9 cellular contexts compared by ENCODE assay signal in genomic region chr14:67420102-67420739, GRCh38. TPM values are rescaled to one million over a fixed set of nuclear protein-coding genes. Genes with fewer than 3 reads are reported as not detected.
A peak's percentile ranks its signal among the peaks of the same experiment; 100 is the strongest.
DNase-seq lines count a peak whose midpoint lies in the region; ATAC-seq and TF ChIP-seq lines count a peak whose summit lies in the region.
"Had no signal": no experiment of that assay in that cellular context is flagged by ENCODE, and none has a peak within 500 bp of the region (broad histone marks: within the 10 kb centered on the region; RNA-seq: fewer than 3 reads in every experiment).

No MANE protein-coding gene starts in this region.

- H3K9me2 ChIP-seq in PC-3 (replicated peaks; ENCODE audit: low read length): no peaks in the 10 kb centered on the region

- intact Hi-C loops in PC-3 (cut with micrococcal nuclease): no loop called here

- H3K36me3 ChIP-seq in PC-3 (ENCODE audit: low read depth, low read length): no peaks in the 10 kb centered on the region
- H3K36me3 ChIP-seq: neutrophil had no signal

- H3K27ac ChIP-seq in PC-3 (ENCODE audit: low read length): no peak overlapping the region
- H3K27ac ChIP-seq: neutrophil had no signal

- H3K79me2 ChIP-seq in PC-3 (ENCODE audit: low read length): no peaks in the 10 kb centered on the region

- no peaks in the 10 kb centered on the region for H3K9me3 Mint-ChIP-seq in effector memory CD8-positive, alpha-beta T cell

- no peak for ATAC-seq in PC-3
- ATAC-seq in effector memory CD8-positive, alpha-beta T cell (replicated peaks): peak; percentile 48
- ATAC-seq in HG02973 (IDR thresholded peaks at IDR 0.05; ENCODE audit: unreplicated experiment): no peak

- H3F3A ChIP-seq in PC-3 (ENCODE audit: low read length, unreplicated experiment): no peaks in the 10 kb centered on the region

- CTCF ChIA-PET in PC-3 (lab: Charles Lee): interaction anchor here (0.6 kb wide), 2 partner anchors 18 to 68 kb away, joined by 3 to 8 read pairs; no protein-coding TSS in a partner anchor

- H3K9ac ChIP-seq in PC-3 (ENCODE audit: low read length): no peak overlapping the region

- H3K36me3 Mint-ChIP-seq in effector memory CD8-positive, alpha-beta T cell (ENCODE audit: insufficient read depth): peaks cover 6% of the 10 kb centered on the region

- H4K20me1 ChIP-seq in PC-3 (ENCODE audit: low read length): no peaks in the 10 kb centered on the region

- H3K4me1 ChIP-seq in PC-3 (ENCODE audit: insufficient read depth, low read length): peaks cover 23% of the 10 kb centered on the region

- BruUV-seq in PC-3 (replicated peaks; lab: Mats Ljungman, UMichigan): no TSS peak

- H3K27ac Mint-ChIP-seq in effector memory CD8-positive, alpha-beta T cell: no peak overlapping the region

- no peak overlapping the region for H2AFZ ChIP-seq in PC-3 (ENCODE audit: low read length)

- peaks cover 8 to 44% of the 10 kb centered on the region in 2 donors for H3K27me3 Mint-ChIP-seq in effector memory CD8-positive, alpha-beta T cell

- POLR2A ChIA-PET in PC-3 (lab: Charles Lee; ENCODE audit: unreplicated experiment): interaction anchor here (0.6 kb wide), 1 partner anchor 9 kb away, joined by 4 read pairs; no protein-coding TSS in a partner anchor

- H3K27me3 ChIP-seq in PC-3 (ENCODE audit: low read length): no peaks in the 10 kb centered on the region

- TF ChIP-seq CTCF in PC-3 (conservative IDR thresholded peaks at IDR 0.05; ENCODE audit: low read depth, low read length): peak; percentile 87

- H3K4me1 Mint-ChIP-seq in effector memory CD8-positive, alpha-beta T cell (ENCODE audit: low read depth in 2 of 2): no peaks in the 10 kb centered on the region

- H3K4me3 ChIP-seq in PC-3 (ENCODE audit: low read length): no peak overlapping the region

- no peak overlapping the region for H3K4me3 Mint-ChIP-seq in effector memory CD8-positive, alpha-beta T cell

- peak; percentile 23 for DNase-seq in activated T-cell treated with anti-CD3 and anti-CD28 coated beads for 48 hours (ENCODE audit: low read depth)
- DNase-seq in activated T-cell treated with anti-CD3 and anti-CD28 coated beads for 4 hours: no peak
- peak; percentile 47 for DNase-seq in PC-3
- peak; percentile 18 to 29 (median 28) for DNase-seq in effector memory CD8-positive, alpha-beta T cell
- peak; percentile 31 to 37 for DNase-seq in stimulated activated CD8-positive, alpha-beta memory T cell treated with anti-CD3 and anti-CD28 coated beads, Interleukin-2, amount 100 ng/mL, for 48 hours (ENCODE audit: low read depth in 2 of 2)
- no peak for DNase-seq in NCI-H1930 (lab: John Stamatoyannopoulos, UW)
- no peak for DNase-seq in kidney tubule cell (ENCODE audit: low spot score)

- H3K9me3 ChIP-seq in PC-3 (ENCODE audit: low read length): no peaks in the 10 kb centered on the region
- H3K9me3 ChIP-seq: neutrophil had no signal

- H3K4me2 ChIP-seq in PC-3 (ENCODE audit: low read length): no peak overlapping the region

RNA-seq across cellular contexts. Expression of gene PLEK2, which starts 8.3 kb away (rescaled TPM):
- 48.0 and 57.2 TPM in 2 replicates for total RNA-seq in PC-3 (2014; rRNA removed)

Comparison
In these comparisons a context has a peak if more than half of its experiments do, and no peak if none do; other contexts are left out.
1. DNase-seq: peak in activated T-cell treated with anti-CD3 and anti-CD28 coated beads for 48 hours (single experiment), PC-3 (single experiment), effector memory CD8-positive, alpha-beta T cell (3 of 3) and stimulated activated CD8-positive, alpha-beta memory T cell treated with anti-CD3 and anti-CD28 coated beads, Interleukin-2, amount 100 ng/mL, for 48 hours (2 of 2); none in activated T-cell treated with anti-CD3 and anti-CD28 coated beads for 4 hours (single experiment), NCI-H1930 (0 of 2) and kidney tubule cell (single experiment).